Comparison of ENCODE assay signal across 15 cellular contexts in genomic region chr15:71333839-71334238, GRCh38.
A peak's percentile ranks its signal among the peaks of the same experiment; 100 is the strongest.
DNase-seq lines count a peak whose midpoint lies in the region; ATAC-seq and TF ChIP-seq lines count a peak whose summit lies in the region.
"Had no signal": no experiment of that assay in that cellular context is flagged by ENCODE, and none has a peak within 500 bp of the region (broad histone marks: within the 10 kb centered on the region; RNA-seq: fewer than 3 reads in every experiment).

No MANE protein-coding gene starts in this region.

- DNase-seq in GM10266 (ENCODE audit: extremely low spot score) (peak; percentile 8), choroid plexus epithelial cell (ENCODE audit: low read depth) (peak; percentile 90), renal cortical epithelial cell (ENCODE audit: low read depth) (peak; percentile 31), breast epithelium (ENCODE audit: low spot score in 2 of 2) (no peak), NK-92 (lab: John Stamatoyannopoulos, UW; ENCODE audit: unreplicated experiment) (no peak)
- DNase-seq: activated B cell treated with CpG ODN at 0.5 μM for 24 hours; activated T-cell treated with anti-CD3 and anti-CD28 coated beads, Interleukin-2, amount 50 U/mL, for 48 hours; body of pancreas; Kasumi-1; mucosa of descending colon; NCI-H187 treated with DMSO at 0.1 percent for 48 hours; NCI-H526 treated with DMSO at 0.1 percent for 48 hours had no signal

- ATAC-seq in HG02623 (IDR thresholded peaks at IDR 0.05; ENCODE audit: unreplicated experiment) = no peak
- ATAC-seq: body of pancreas, mucosa of descending colon had no signal

- H3K4me1 ChIP-seq in OCI-LY3 (ENCODE audit: low read length) (peaks cover 26% of the 10 kb centered on the region), breast epithelium (peaks cover 0 to 6% of the 10 kb centered on the region in 2 donors)
- H3K4me1 ChIP-seq: body of pancreas had no signal

- TF ChIP-seq CTCF in GM10266 (IDR thresholded peaks at IDR 0.05; ENCODE audit: control insufficient read depth, insufficient read depth, low read depth, missing control alignments) (no peak), OCI-LY3 (IDR thresholded peaks at IDR 0.05; ENCODE audit: low read depth, low read length) (no peak), choroid plexus epithelial cell (conservative IDR thresholded peaks at IDR 0.05; ENCODE audit: low read depth, low read length) (no peak), breast epithelium (IDR thresholded peaks at IDR 0.05) (no peak)

- peak overlapping the region; percentile 18; the same call in 1 of the 2 replicates for H2AFZ ChIP-seq in OCI-LY3 (ENCODE audit: low read depth, low read length)

- H3K4me3 ChIP-seq in OCI-LY3 (ENCODE audit: low read length) = no peak overlapping the region
- H3K4me3 ChIP-seq in choroid plexus epithelial cell (ENCODE audit: low read depth, low read length) = no peak overlapping the region
- no peak overlapping the region for H3K4me3 ChIP-seq in breast epithelium
- H3K4me3 ChIP-seq: body of pancreas, mucosa of descending colon, SK-N-MC had no signal

- no peaks in the 10 kb centered on the region for H3K36me3 ChIP-seq in OCI-LY3 (replicated peaks; ENCODE audit: low read depth, low read length)
- no peaks in the 10 kb centered on the region for H3K36me3 ChIP-seq in breast epithelium

- H3K9ac ChIP-seq in OCI-LY3 (ENCODE audit: low read length) = no peak overlapping the region

- no peak overlapping the region for H3K27ac ChIP-seq in OCI-LY3 (ENCODE audit: low read length)
- H3K27ac ChIP-seq in breast epithelium = peak overlapping the region in 1 of 2 donors; percentile 40
- H3K27ac ChIP-seq: body of pancreas, SK-N-MC had no signal

- H3K79me2 ChIP-seq in OCI-LY3 (ENCODE audit: low read length) = no peaks in the 10 kb centered on the region

- no peak for TF ChIP-seq POLR2A in breast epithelium (IDR thresholded peaks at IDR 0.05)

- peak overlapping the region; percentile 29 for H3K4me2 ChIP-seq in OCI-LY3 (ENCODE audit: low read length)

- intact Hi-C loops in breast epithelium (cut with DNase I; ENCODE audit: low total_unique reads) = no loop called here

- H3K9me3 ChIP-seq in OCI-LY3 (ENCODE audit: insufficient read depth, low read length) = no peaks in the 10 kb centered on the region
- H3K9me3 ChIP-seq in breast epithelium = no peaks in the 10 kb centered on the region
- H3K9me3 ChIP-seq: body of pancreas, mucosa of descending colon had no signal

- no peaks in the 10 kb centered on the region for H3K27me3 ChIP-seq in OCI-LY3 (ENCODE audit: low read depth, low read length)
- H3K27me3 ChIP-seq in breast epithelium = no peaks in the 10 kb centered on the region
- H3K27me3 ChIP-seq: body of pancreas had no signal

- no peaks in the 10 kb centered on the region for H4K20me1 ChIP-seq in OCI-LY3 (ENCODE audit: insufficient read depth, low read length)

Comparison
In these comparisons a context has a peak if more than half of its experiments do, and no peak if none do; other contexts are left out.
1. DNase-seq: peak in GM10266 (single experiment), choroid plexus epithelial cell (single experiment) and renal cortical epithelial cell (single experiment); none in breast epithelium (0 of 2) and NK-92 (single experiment).